ENCODE assay signal across 11 cellular contexts in genomic region chr7:140645166-140645565, GRCh38. TPM values are rescaled to one million over a fixed set of nuclear protein-coding genes. Genes with fewer than 3 reads are reported as not detected.
DNase-seq lines count a peak whose midpoint lies in the region; ATAC-seq and TF ChIP-seq lines count a peak whose summit lies in the region.
"Had no signal": no experiment of that assay in that cellular context is flagged by ENCODE, and none has a peak within 500 bp of the region (broad histone marks: within the 10 kb centered on the region; RNA-seq: fewer than 3 reads in every experiment).

No MANE protein-coding gene starts in this region.

- ATAC-seq in GM18870 (IDR thresholded peaks at IDR 0.05; ENCODE audit: unreplicated experiment): no peak
- no peak for ATAC-seq in GM21737 (IDR thresholded peaks at IDR 0.05; ENCODE audit: unreplicated experiment)

- H3K9me3 ChIP-seq in BE2C (no peaks in the 10 kb centered on the region), SJCRH30 (replicated peaks) (no peaks in the 10 kb centered on the region)
- H3K9me3 ChIP-seq: tibial nerve had no signal

- H3K27ac ChIP-seq in SJCRH30: no peak overlapping the region
- H3K27ac ChIP-seq: tibial nerve had no signal

- H3K4me3 ChIP-seq in BE2C (ENCODE audit: low read depth, low read length): no peak overlapping the region
- no peak overlapping the region for H3K4me3 ChIP-seq in GM12864 (ENCODE audit: low read depth, low read length)
- no peak overlapping the region for H3K4me3 ChIP-seq in SJCRH30
- H3K4me3 ChIP-seq: tibial nerve had no signal

- no peaks in the 10 kb centered on the region for H3K27me3 ChIP-seq in BE2C
- no peaks in the 10 kb centered on the region for H3K27me3 ChIP-seq in SJCRH30

- H3K4me1 ChIP-seq in BE2C (peaks cover 10% of the 10 kb centered on the region), SJCRH30 (peaks cover 14% of the 10 kb centered on the region)

- DNase-seq in BE2C: peak; percentile 38
- DNase-seq in GM12864 (ENCODE audit: low read depth): no peak
- peak; percentile 37 to 53 for DNase-seq in SJCRH30
- DNase-seq in iPS-NIHi11 (ENCODE audit: low spot score): peak; percentile 63
- DNase-seq in epidermal melanocyte (ENCODE audit: insufficient read length, low spot score): no peak
- DNase-seq in stimulated activated naive CD4-positive, alpha-beta T cell (lab: John Stamatoyannopoulos, UW): no peak
- DNase-seq: midbrain, NCI-H187 had no signal

- peak; percentile 63 for TF ChIP-seq CTCF in BE2C (IDR thresholded peaks at IDR 0.05; ENCODE audit: low read depth, low read length)
- peak; percentile 65 for TF ChIP-seq CTCF in GM12864 (IDR thresholded peaks at IDR 0.05; ENCODE audit: low read depth, low read length, missing control alignments)

- H3K36me3 ChIP-seq in BE2C (no peaks in the 10 kb centered on the region), SJCRH30 (no peaks in the 10 kb centered on the region)
- H3K36me3 ChIP-seq: tibial nerve had no signal

RNA-seq across cellular contexts. Expression of gene DENND2A, which starts 4.6 kb away (rescaled TPM):
- polyA plus RNA-seq in BE2C (2012; ENCODE audit: insufficient read depth, insufficient read length, low read depth): 1.8 TPM
- 9.2 and 10.7 TPM in 2 replicates for total RNA-seq in SJCRH30 (2014; rRNA removed; shearing (Covaris generic))

RNA-seq across cellular contexts. Expression of gene ADCK2, which starts 27.6 kb away (rescaled TPM):
- polyA plus RNA-seq in BE2C (2012; ENCODE audit: insufficient read depth, insufficient read length, low read depth): 8.0 TPM
- total RNA-seq in SJCRH30 (2014; rRNA removed; shearing (Covaris generic)): 16.1 and 17.3 TPM in 2 replicates

RNA-seq across cellular contexts. Expression of gene NDUFB2, which starts 51.3 kb away (rescaled TPM):
- polyA plus RNA-seq in BE2C (2012; ENCODE audit: insufficient read depth, insufficient read length, low read depth): 305 TPM
- total RNA-seq in SJCRH30 (2014; rRNA removed; shearing (Covaris generic)): 158 and 204 TPM in 2 replicates

Comparison
In these comparisons a context has a peak if more than half of its experiments do, and no peak if none do; other contexts are left out.
1. DNase-seq: peak in BE2C (single experiment), SJCRH30 (2 of 2) and iPS-NIHi11 (single experiment); none in GM12864 (single experiment), epidermal melanocyte (single experiment) and stimulated activated naive CD4-positive, alpha-beta T cell (0 of 6).